ENCODE assay signal across 32 cellular contexts in genomic region chr13:29698106-29698505, GRCh38.
"Had no signal": no experiment of that assay in that cellular context is flagged by ENCODE, and none has a peak within 500 bp of the region (broad histone marks: within the 10 kb centered on the region; RNA-seq: fewer than 3 reads in every experiment).

No MANE protein-coding gene starts in this region.

- H3K4me3 ChIP-seq: adrenal gland, body of pancreas had no signal

- ATAC-seq: activated CD8-positive, alpha-beta memory T cell treated with anti-CD3 and anti-CD28 coated beads, Interleukin-2, amount 10 ng/mL, durations not matched to agents 7 days and 5 days; activated CD8-positive, alpha-beta T cell treated with anti-CD3 and anti-CD28 coated beads, Interleukin-2, amount 10 ng/mL, durations not matched to agents 7 days and 5 days; activated naive CD4-positive, alpha-beta T cell treated with anti-CD3 and anti-CD28 coated beads, Interleukin-2, amount 50 U/mL, for 72 hours; body of pancreas had no signal

- H3K27ac ChIP-seq: adrenal gland, body of pancreas, brain microvascular endothelial cell, VCaP had no signal

- H3K36me3 ChIP-seq: adrenal gland, brain microvascular endothelial cell had no signal

- DNase-seq: activated B cell treated with CpG ODN at 0.5 μM for 24 hours; activated CD4-positive, alpha-beta memory T cell treated with anti-CD3 and anti-CD28 coated beads, Interleukin-2, amount 10 ng/mL, durations not matched to agents 7 days and 5 days; activated CD4-positive, alpha-beta T cell treated with anti-CD3 and anti-CD28 coated beads for 4 hours; activated CD4-positive, alpha-beta T cell treated with anti-CD3 and anti-CD28 coated beads, Interleukin-2, amount 10 ng/mL, durations not matched to agents 24 days and 14 days; activated CD4-positive, alpha-beta T cell treated with anti-CD3 and anti-CD28 coated beads, Interleukin-2, amount 50 U/mL, for 1 hour; activated CD4-positive, alpha-beta T cell treated with anti-CD3 and anti-CD28 coated beads, Interleukin-2, amount 50 U/mL, for 4 hours; activated CD4-positive, CD25-positive, alpha-beta regulatory T cell treated with anti-CD3 and anti-CD28 coated beads, Interleukin-2, amount 50 U/mL, for 72 hours; activated CD8-positive, alpha-beta memory T cell treated with anti-CD3 and anti-CD28 coated beads for 24 hours; activated CD8-positive, alpha-beta memory T cell treated with anti-CD3 and anti-CD28 coated beads, Interleukin-2, amount 10 ng/mL, durations not matched to agents 7 days and 5 days; activated CD8-positive, alpha-beta memory T cell treated with anti-CD3 and anti-CD28 coated beads, Interleukin-2, amount 50 U/mL, for 48 hours; activated CD8-positive, alpha-beta T cell treated with anti-CD3 and anti-CD28 coated beads, Interleukin-2, amount 10 ng/mL, durations not matched to agents 7 days and 5 days; activated effector memory CD4-positive, alpha-beta T cell treated with Interleukin-2 at 50 U/mL for 16 hours; activated gamma-delta T cell treated with Interleukin-2 at 50 U/mL for 16 hours; activated naive CD4-positive, alpha-beta T cell; activated naive CD4-positive, alpha-beta T cell treated with anti-CD3 and anti-CD28 coated beads for 36 hours; activated naive CD4-positive, alpha-beta T cell treated with anti-CD3 and anti-CD28 coated beads, Interleukin-2, amount 50 U/mL, for 16 hours; activated naive CD8-positive, alpha-beta T cell treated with anti-CD3 and anti-CD28 coated beads for 36 hours; activated T-cell treated with anti-CD3 and anti-CD28 coated beads, Interleukin-2, amount 50 U/mL, for 24 hours; activated T-cell treated with anti-CD3 and anti-CD28 coated beads, Interleukin-2, amount 50 U/mL, for 48 hours; adrenal gland; amniotic stem cell; aorta; body of pancreas; brain microvascular endothelial cell; central memory CD4-positive, alpha-beta T cell; SW 1271; T-helper 1 cell; T-helper 2 cell; T-helper 9 cell had no signal

- FAIRE-seq: astrocyte had no signal

- H3K27me3 ChIP-seq: adrenal gland, body of pancreas, brain microvascular endothelial cell had no signal

- H3K4me1 ChIP-seq: adrenal gland, body of pancreas had no signal
